In the genomic region with DNA sequence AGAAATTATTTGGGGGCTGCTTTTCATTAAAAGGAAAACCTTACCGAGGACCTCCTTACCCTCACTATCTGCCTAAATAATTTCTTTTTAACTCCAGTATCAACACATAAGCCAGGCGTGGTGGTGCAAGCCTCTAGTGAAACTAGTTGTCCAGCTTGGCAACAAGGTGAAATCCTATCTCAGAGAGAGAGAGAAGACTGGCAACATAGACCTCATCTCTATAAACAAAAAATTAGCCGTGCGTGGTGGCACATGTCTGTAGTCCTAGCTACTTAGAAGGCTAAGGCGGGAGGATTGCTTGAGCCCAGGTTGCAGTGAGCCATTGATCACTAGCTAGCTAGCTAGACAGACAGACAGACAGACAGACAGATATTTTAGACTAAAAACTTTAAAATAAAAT, we compare ENCODE assay signal across 22 cellular contexts.
"Had no signal": no experiment of that assay in that cellular context is flagged by ENCODE, and none has a peak within 500 bp of the region (broad histone marks: within the 10 kb centered on the region; RNA-seq: fewer than 3 reads in every experiment).

No MANE protein-coding gene starts in this region.

- H3K27me3 Mint-ChIP-seq: activated CD8-positive, alpha-beta memory T cell treated with anti-CD3 and anti-CD28 coated beads, Interleukin-2, amount 10 ng/mL, durations not matched to agents 7 days and 5 days had no signal

- DNase-seq: activated CD4-positive, alpha-beta T cell treated with anti-CD3 and anti-CD28 coated beads for 1 hour; activated CD8-positive, alpha-beta memory T cell treated with anti-CD3 and anti-CD28 coated beads, Interleukin-2, amount 10 ng/mL, durations not matched to agents 7 days and 5 days; activated CD8-positive, alpha-beta T cell treated with anti-CD3 and anti-CD28 coated beads, Interleukin-2, amount 10 ng/mL, durations not matched to agents 7 days and 5 days; activated naive CD4-positive, alpha-beta T cell; activated T-cell treated with anti-CD3 and anti-CD28 coated beads, Interleukin-2, amount 50 U/mL, for 48 hours; central memory CD4-positive, alpha-beta T cell; esophagus squamous epithelium; glutamatergic neuron; left cardiac atrium; nephron progenitor cell; retina; sigmoid colon; stimulated activated CD4-positive, alpha-beta T cell treated with anti-CD3 and anti-CD28 coated beads, Interleukin-1b, Interleukin-23, amount 100 ng/mL, for 48 hours; stimulated activated naive CD4-positive, alpha-beta T cell treated with Interleukin-2 at 50 U/mL for 16 hours; T-helper 2 cell had no signal

- H3K27me3 ChIP-seq: breast epithelium, esophagus squamous epithelium, neutrophil, sigmoid colon, tibial nerve had no signal

- H3K4me3 ChIP-seq: breast epithelium, esophagus squamous epithelium, sigmoid colon, smooth muscle cell, tibial nerve had no signal

- H3K4me3 Mint-ChIP-seq: activated CD8-positive, alpha-beta memory T cell treated with anti-CD3 and anti-CD28 coated beads, Interleukin-2, amount 10 ng/mL, durations not matched to agents 7 days and 5 days; activated CD8-positive, alpha-beta T cell treated with anti-CD3 and anti-CD28 coated beads, Interleukin-2, amount 10 ng/mL, durations not matched to agents 7 days and 5 days; nephron progenitor cell; WTC11 had no signal

- ATAC-seq: activated CD8-positive, alpha-beta memory T cell treated with anti-CD3 and anti-CD28 coated beads, Interleukin-2, amount 10 ng/mL, durations not matched to agents 7 days and 5 days; activated CD8-positive, alpha-beta T cell treated with anti-CD3 and anti-CD28 coated beads, Interleukin-2, amount 10 ng/mL, durations not matched to agents 7 days and 5 days; activated naive CD4-positive, alpha-beta T cell treated with anti-CD3 and anti-CD28 coated beads, Interleukin-2, amount 50 U/mL, for 72 hours; left cardiac atrium; WTC11 had no signal

- H3K27ac ChIP-seq: breast epithelium, esophagus squamous epithelium, neutrophil, sigmoid colon, tibial nerve had no signal

- H3K36me3 ChIP-seq: breast epithelium, esophagus squamous epithelium, neutrophil, sigmoid colon, tibial nerve had no signal

- H3K9me3 ChIP-seq: breast epithelium, esophagus squamous epithelium, neutrophil, sigmoid colon, tibial nerve had no signal

- H3K27ac Mint-ChIP-seq: activated CD8-positive, alpha-beta memory T cell treated with anti-CD3 and anti-CD28 coated beads, Interleukin-2, amount 10 ng/mL, durations not matched to agents 7 days and 5 days; activated CD8-positive, alpha-beta T cell treated with anti-CD3 and anti-CD28 coated beads, Interleukin-2, amount 10 ng/mL, durations not matched to agents 7 days and 5 days; activated naive CD4-positive, alpha-beta T cell treated with anti-CD3 and anti-CD28 coated beads, Interleukin-2, amount 50 U/mL, for 72 hours; nephron progenitor cell; progenitor cell of endocrine pancreas; WTC11 had no signal
